In the genomic region with DNA sequence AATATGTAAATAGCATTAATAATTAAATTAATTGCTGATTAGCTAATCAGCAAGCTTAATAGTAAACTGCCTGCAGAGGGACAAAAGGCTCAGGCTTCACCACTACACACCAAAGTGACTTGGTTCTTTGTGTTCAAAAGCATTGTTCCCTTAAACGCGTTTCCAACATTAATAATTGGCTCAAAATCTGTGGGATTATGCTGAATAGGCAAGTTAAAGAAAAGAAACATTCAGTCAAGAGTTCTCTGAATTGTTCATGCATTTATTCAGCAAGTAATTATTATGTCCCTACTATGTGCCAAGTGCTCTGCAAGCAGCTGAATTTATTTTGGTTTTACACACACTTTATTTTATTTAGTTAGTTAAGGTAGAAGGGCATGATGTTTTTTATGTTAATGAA, we compare ENCODE assay signal across 26 cellular contexts.
"Had no signal": no experiment of that assay in that cellular context is flagged by ENCODE, and none has a peak within 500 bp of the region (broad histone marks: within the 10 kb centered on the region; RNA-seq: fewer than 3 reads in every experiment).

No MANE protein-coding gene starts in this region.

- H3K4me3 ChIP-seq: colonic mucosa, esophagus squamous epithelium, gastrocnemius medialis, heart right ventricle, left lung, lung had no signal

- ATAC-seq: effector memory CD8-positive, alpha-beta T cell; esophagus mucosa; gastrocnemius medialis; heart right ventricle; left cardiac atrium; left lung; left ventricle myocardium superior had no signal

- H3K36me3 ChIP-seq: colonic mucosa, esophagus squamous epithelium, gastrocnemius medialis, heart right ventricle, left lung had no signal

- FAIRE-seq: endometrium, islet of Langerhans, keratinocyte had no signal

- H3K4me1 ChIP-seq: colonic mucosa, esophagus squamous epithelium, gastrocnemius medialis, heart right ventricle, left lung had no signal

- H3K9me3 ChIP-seq: colonic mucosa, esophagus squamous epithelium, gastrocnemius medialis, left lung had no signal

- H3K27ac ChIP-seq: colonic mucosa, epithelial cell of prostate, esophagus squamous epithelium, gastrocnemius medialis, heart right ventricle, left lung had no signal

- DNase-seq: colonic mucosa; cortex of kidney; effector CD8-positive, alpha-beta T cell; effector memory CD8-positive, alpha-beta T cell; endodermal cell; erythroblast; esophagus squamous epithelium; foreskin fibroblast; foreskin melanocyte; gastrocnemius medialis; glutamatergic neuron; head of caudate nucleus; heart right ventricle; hippocampal formation; left cardiac atrium; left lung; left ventricle myocardium superior; mammary epithelial cell; mesendoderm; midbrain had no signal

- H3K27me3 ChIP-seq: colonic mucosa, esophagus squamous epithelium, gastrocnemius medialis, heart right ventricle, left lung had no signal
